ENCODE assay signal across 21 cellular contexts in genomic region chr15:90911906-90912769, GRCh38. TPM values are rescaled to one million over a fixed set of nuclear protein-coding genes. Genes with fewer than 3 reads are reported as not detected.
"Had no signal": no experiment of that assay in that cellular context is flagged by ENCODE, and none has a peak within 500 bp of the region (broad histone marks: within the 10 kb centered on the region; RNA-seq: fewer than 3 reads in every experiment).

No MANE protein-coding gene starts in this region.

- H2AFZ ChIP-seq: hepatocyte had no signal

- H3K4me3 ChIP-seq: coronary artery, dorsolateral prefrontal cortex, hepatocyte, lung, ovary, right atrium auricular region, smooth muscle cell, suprapubic skin, thyroid gland, uterus had no signal

- H3K36me3 ChIP-seq: ovary, uterus had no signal

- H3K27ac Mint-ChIP-seq: naive thymus-derived CD4-positive, alpha-beta T cell; nephron progenitor cell; type B pancreatic cell had no signal

- H3K4me1 Mint-ChIP-seq: stimulated activated effector memory CD8-positive, alpha-beta T cell treated with anti-CD3 and anti-CD28 coated beads, Interleukin-12 subunit alpha, Interleukin-12 subunit beta, amount 100 ng/mL, for 72 hours had no signal

- H3K9me3 ChIP-seq: ovary, right atrium auricular region, suprapubic skin, thyroid gland, uterus had no signal

- H3K9me3 Mint-ChIP-seq: naive thymus-derived CD4-positive, alpha-beta T cell; nephron progenitor cell; stimulated activated effector memory CD8-positive, alpha-beta T cell treated with anti-CD3 and anti-CD28 coated beads, Interleukin-12 subunit alpha, Interleukin-12 subunit beta, amount 100 ng/mL, for 72 hours; type B pancreatic cell had no signal

- ATAC-seq: naive thymus-derived CD4-positive, alpha-beta T cell; stimulated activated effector memory CD8-positive, alpha-beta T cell treated with anti-CD3 and anti-CD28 coated beads, Interleukin-12 subunit alpha, Interleukin-12 subunit beta, amount 100 ng/mL, for 72 hours; stimulated activated naive CD8-positive, alpha-beta T cell treated with anti-CD3 and anti-CD28 coated beads, Interleukin-15, Interleukin-2, amounts not matched to agents 100 U/mL and 50 U/mL, for 24 hours had no signal

- H3K79me2 ChIP-seq: hepatocyte had no signal

- H3K27ac ChIP-seq: coronary artery, hepatocyte, ovary, right atrium auricular region, suprapubic skin, thyroid gland, uterus had no signal

- H3K4me3 Mint-ChIP-seq: naive thymus-derived CD4-positive, alpha-beta T cell; nephron progenitor cell; stimulated activated effector memory CD8-positive, alpha-beta T cell treated with anti-CD3 and anti-CD28 coated beads, Interleukin-12 subunit alpha, Interleukin-12 subunit beta, amount 100 ng/mL, for 72 hours; type B pancreatic cell had no signal

- DNase-seq: dorsolateral prefrontal cortex; effector CD8-positive, alpha-beta T cell; foreskin melanocyte; head of caudate nucleus; mesenchymal stem cell; naive thymus-derived CD4-positive, alpha-beta T cell; nephron progenitor cell; ovary; stimulated activated CD4-positive, alpha-beta T cell treated with anti-CD3 and anti-CD28 coated beads, Interleukin-4, amount 100 ng/mL, for 1 hour; stimulated activated CD8-positive, alpha-beta memory T cell treated with anti-CD3 and anti-CD28 coated beads, Interleukin-4, amount 100 ng/mL, for 48 hours; stimulated activated naive CD8-positive, alpha-beta T cell treated with anti-CD3 and anti-CD28 coated beads, Interleukin-15, Interleukin-2, amounts not matched to agents 100 U/mL and 50 U/mL, for 24 hours; thyroid gland; uterus had no signal

- H3K27me3 Mint-ChIP-seq: naive thymus-derived CD4-positive, alpha-beta T cell; type B pancreatic cell had no signal

- H3K4me1 ChIP-seq: suprapubic skin, thyroid gland, uterus had no signal

- H3K4me2 ChIP-seq: hepatocyte, smooth muscle cell had no signal

- H3K27me3 ChIP-seq: dorsolateral prefrontal cortex, hepatocyte, ovary, right atrium auricular region, suprapubic skin, thyroid gland, uterus had no signal

RNA-seq across cellular contexts. Expression of gene FES, which starts 27.8 kb away (rescaled TPM):
- polyA plus RNA-seq: naive thymus-derived CD4-positive, alpha-beta T cell had no signal
